Comparison of ENCODE assay signal across 13 cellular contexts in the genomic region with DNA sequence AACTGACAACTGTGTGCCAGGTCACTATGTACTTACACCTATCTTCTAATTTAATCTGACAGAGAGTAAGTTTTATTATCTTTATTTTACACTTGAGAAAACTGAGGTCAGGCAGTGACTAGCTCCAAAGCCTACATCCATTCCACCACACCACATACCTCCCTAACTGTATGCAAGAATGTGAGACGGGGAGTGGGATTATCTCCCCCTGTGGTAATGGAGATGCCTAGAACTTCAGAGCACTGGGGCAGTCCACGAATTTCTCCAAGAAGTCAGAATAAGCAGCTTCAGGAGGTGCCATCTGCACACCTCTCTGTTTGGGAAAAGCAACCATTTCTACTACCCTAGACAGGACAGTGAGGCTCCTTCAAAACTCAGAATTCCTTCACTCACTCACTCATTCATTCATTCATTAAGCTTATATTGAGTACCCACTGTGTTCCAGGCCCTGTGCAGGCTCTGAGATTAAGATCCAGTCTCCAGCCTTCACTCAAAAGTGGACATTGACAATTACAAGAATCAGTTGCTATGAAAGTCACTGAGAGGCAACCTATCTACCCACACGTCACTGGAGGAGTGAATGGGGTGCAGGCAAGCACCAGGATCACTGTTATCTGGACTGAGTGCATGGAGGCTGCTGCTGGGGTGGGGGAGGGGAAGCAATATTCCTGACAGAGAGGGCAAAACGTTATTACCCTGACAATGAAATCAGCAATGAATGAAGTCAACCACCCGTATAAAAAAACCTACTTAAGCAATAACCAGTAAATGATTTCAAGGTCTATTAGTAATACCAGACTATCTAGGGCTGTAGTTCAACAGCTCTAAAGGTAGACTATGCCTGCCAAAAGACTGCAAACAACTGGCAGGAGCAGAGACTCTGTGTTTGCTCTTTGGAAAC.
DNase-seq lines count a peak whose midpoint lies in the region; ATAC-seq lines count a peak whose summit lies in the region.
"Had no signal": no experiment of that assay in that cellular context is flagged by ENCODE, and none has a peak within 500 bp of the region (broad histone marks: within the 10 kb centered on the region; RNA-seq: fewer than 3 reads in every experiment).

No MANE protein-coding gene starts in this region.

- H3K27ac ChIP-seq in HUES48 (ENCODE audit: low read depth, low read length) (peak overlapping the region; percentile 8), duodenal mucosa (ENCODE audit: low read depth, low read length) (peak overlapping the region; percentile 26)
- H3K27ac ChIP-seq: SJSA1 had no signal

- H3K4me1 Mint-ChIP-seq in stimulated activated memory B cell treated with anti-CD40 and anti-IgM and Interleukin-4, amounts not matched to agents 10 μg/mL and 1 μg/mL and 100 μg/mL, for 72 hours, result peaks cover 76% of the 10 kb centered on the region

- peaks cover 18% of the 10 kb centered on the region for H3K36me3 Mint-ChIP-seq in stimulated activated memory B cell treated with anti-CD40 and anti-IgM and Interleukin-4, amounts not matched to agents 10 μg/mL and 1 μg/mL and 100 μg/mL, for 72 hours

- H3K36me3 ChIP-seq in HUES48 (ENCODE audit: control insufficient read depth, insufficient read depth, low read length), result no peaks in the 10 kb centered on the region
- no peaks in the 10 kb centered on the region for H3K36me3 ChIP-seq in duodenal mucosa (ENCODE audit: control insufficient read depth in 1 of 2, insufficient read depth in 2 of 2, low read length in 2 of 2)
- H3K36me3 ChIP-seq: HAP-1, SJSA1 had no signal

- ATAC-seq in stimulated activated memory B cell treated with anti-CD40 and anti-IgM and Interleukin-4, amounts not matched to agents 10 μg/mL and 1 μg/mL and 100 μg/mL, for 72 hours, result no peak

- peak overlapping the region; percentile 87 for H3K27ac Mint-ChIP-seq in stimulated activated memory B cell treated with anti-CD40 and anti-IgM and Interleukin-4, amounts not matched to agents 10 μg/mL and 1 μg/mL and 100 μg/mL, for 72 hours
- H3K27ac Mint-ChIP-seq: activated naive CD4-positive, alpha-beta T cell treated with anti-CD3 and anti-CD28 coated beads for 36 hours had no signal

- H3K27me3 ChIP-seq in HUES48 (ENCODE audit: control insufficient read depth, insufficient read depth, low read length), result no peaks in the 10 kb centered on the region
- H3K27me3 ChIP-seq in duodenal mucosa (ENCODE audit: control insufficient read depth in 1 of 2, insufficient read depth in 2 of 2, low read length in 2 of 2), result no peaks in the 10 kb centered on the region
- H3K27me3 ChIP-seq: SJSA1 had no signal

- H3K4me1 ChIP-seq in HUES48 (ENCODE audit: control insufficient read depth, insufficient read depth, low read length) (peaks cover 13% of the 10 kb centered on the region), duodenal mucosa (ENCODE audit: control insufficient read depth in 1 of 2, insufficient read depth in 2 of 2, low read length in 2 of 2) (peaks cover 29 to 44% of the 10 kb centered on the region in 2 donors)
- H3K4me1 ChIP-seq: HAP-1, SJSA1 had no signal

- H3K9me3 ChIP-seq in HUES48 (ENCODE audit: control insufficient read depth, insufficient read depth, low read length), result no peaks in the 10 kb centered on the region
- no peaks in the 10 kb centered on the region for H3K9me3 ChIP-seq in duodenal mucosa (ENCODE audit: control insufficient read depth in 1 of 2, low read length in 2 of 2)
- H3K9me3 ChIP-seq: HAP-1, SJSA1 had no signal

- no peaks in the 10 kb centered on the region for H3K27me3 Mint-ChIP-seq in stimulated activated memory B cell treated with anti-CD40 and anti-IgM and Interleukin-4, amounts not matched to agents 10 μg/mL and 1 μg/mL and 100 μg/mL, for 72 hours

- H3K9me3 Mint-ChIP-seq in stimulated activated memory B cell treated with anti-CD40 and anti-IgM and Interleukin-4, amounts not matched to agents 10 μg/mL and 1 μg/mL and 100 μg/mL, for 72 hours, result peaks cover 3% of the 10 kb centered on the region
- H3K9me3 Mint-ChIP-seq: activated naive CD4-positive, alpha-beta T cell treated with anti-CD3 and anti-CD28 coated beads for 36 hours had no signal

- no peak for DNase-seq in KG1 (lab: John Stamatoyannopoulos, UW)
- no peak for DNase-seq in hippocampal formation (lab: John Stamatoyannopoulos, UW)
- DNase-seq: activated CD4-positive, alpha-beta T cell treated with anti-CD3 and anti-CD28 coated beads for 4 hours; activated naive CD4-positive, alpha-beta T cell treated with anti-CD3 and anti-CD28 coated beads for 36 hours; foreskin fibroblast; NCI-H187; NCI-H510A had no signal

- H3K4me3 Mint-ChIP-seq in stimulated activated memory B cell treated with anti-CD40 and anti-IgM and Interleukin-4, amounts not matched to agents 10 μg/mL and 1 μg/mL and 100 μg/mL, for 72 hours, result no peak overlapping the region
- H3K4me3 Mint-ChIP-seq: activated naive CD4-positive, alpha-beta T cell treated with anti-CD3 and anti-CD28 coated beads for 36 hours had no signal

- H3K4me3 ChIP-seq in HUES48 (ENCODE audit: low read depth, low read length) (peak overlapping the region; percentile 21; the same call in 1 of the 2 replicates), duodenal mucosa (ENCODE audit: low read depth in 1 of 2, low read length in 2 of 2) (no peak overlapping the region)
- H3K4me3 ChIP-seq: HAP-1, SJSA1, smooth muscle cell had no signal

- H3K9ac ChIP-seq in HUES48 (ENCODE audit: low read depth, low read length), result no peak overlapping the region
- no peak overlapping the region for H3K9ac ChIP-seq in duodenal mucosa (ENCODE audit: low read depth in 1 of 2, low read length in 2 of 2)
